Comparison of ENCODE assay signal across 25 cellular contexts in genomic region chr17:58271532-58271931, GRCh38. TPM values are rescaled to one million over a fixed set of nuclear protein-coding genes. Genes with fewer than 3 reads are reported as not detected.
"Had no signal": no experiment of that assay in that cellular context is flagged by ENCODE, and none has a peak within 500 bp of the region (broad histone marks: within the 10 kb centered on the region; RNA-seq: fewer than 3 reads in every experiment).

No MANE protein-coding gene starts in this region.

- H3K4me3 ChIP-seq: esophagus muscularis mucosa, gastrocnemius medialis, heart right ventricle, left lung, lower lobe of right lung, pancreas, prostate gland, right lobe of liver, testis, tibial nerve, upper lobe of right lung, vagina had no signal

- H3K36me3 Mint-ChIP-seq: memory B cell; naive thymus-derived CD4-positive, alpha-beta T cell; stimulated activated memory B cell treated with anti-CD40 and anti-IgM and Interleukin-4, amounts not matched to agents 10 μg/mL and 1 μg/mL and 100 μg/mL, for 72 hours had no signal

- H3K27ac ChIP-seq: epithelial cell of prostate, esophagus muscularis mucosa, gastrocnemius medialis, heart right ventricle, left lung, lower lobe of right lung, pancreas, prostate gland, right lobe of liver, testis, tibial nerve, upper lobe of right lung, vagina had no signal

- H3K4me3 Mint-ChIP-seq: effector memory CD8-positive, alpha-beta T cell; memory B cell; naive thymus-derived CD4-positive, alpha-beta T cell; stimulated activated memory B cell treated with anti-CD40 and anti-IgM and Interleukin-4, amounts not matched to agents 10 μg/mL and 1 μg/mL and 100 μg/mL, for 72 hours; stimulated activated naive CD8-positive, alpha-beta T cell treated with anti-CD3 and anti-CD28 coated beads, Interleukin-15, Interleukin-2, amounts not matched to agents 100 ng/mL and 50 ng/mL, for 24 hours had no signal

- H3K9me3 Mint-ChIP-seq: effector memory CD8-positive, alpha-beta T cell; memory B cell; stimulated activated memory B cell treated with anti-CD40 and anti-IgM and Interleukin-4, amounts not matched to agents 10 μg/mL and 1 μg/mL and 100 μg/mL, for 72 hours; stimulated activated naive CD8-positive, alpha-beta T cell treated with anti-CD3 and anti-CD28 coated beads, Interleukin-15, Interleukin-2, amounts not matched to agents 100 ng/mL and 50 ng/mL, for 24 hours had no signal

- H3K36me3 ChIP-seq: esophagus muscularis mucosa, gastrocnemius medialis, heart right ventricle, left lung, lower lobe of right lung, pancreas, prostate gland, right lobe of liver, tibial nerve, upper lobe of right lung, vagina had no signal

- H3K27me3 ChIP-seq: gastrocnemius medialis, pancreas, right lobe of liver, testis, vagina had no signal

- DNase-seq: effector memory CD8-positive, alpha-beta T cell; gastrocnemius medialis; heart right ventricle; hypothalamus; islet precursor cell; left lung; lower lobe of right lung; naive thymus-derived CD4-positive, alpha-beta T cell; right lobe of liver; stimulated activated CD4-positive, alpha-beta T cell treated with anti-CD3 and anti-CD28 coated beads, Interleukin-15, amount 100 ng/mL, for 24 hours; stimulated activated CD4-positive, alpha-beta T cell treated with anti-CD3 and anti-CD28 coated beads, Interleukin-1b, Interleukin-23, amount 100 ng/mL, for 48 hours; stimulated activated CD4-positive, alpha-beta T cell treated with anti-CD3 and anti-CD28 coated beads, Interleukin-4, amount 100 ng/mL, for 24 hours; testis; upper lobe of right lung had no signal

- ATAC-seq: effector memory CD8-positive, alpha-beta T cell; gastrocnemius medialis; heart right ventricle; left lung; lower lobe of right lung; naive thymus-derived CD4-positive, alpha-beta T cell; pancreas; right lobe of liver; stimulated activated memory B cell treated with anti-CD40 and anti-IgM and Interleukin-4, amounts not matched to agents 10 μg/mL and 1 μg/mL and 100 μg/mL, for 72 hours; upper lobe of right lung had no signal

- H3K4me1 ChIP-seq: esophagus muscularis mucosa, gastrocnemius medialis, left lung, lower lobe of right lung, pancreas, prostate gland, right lobe of liver, testis, tibial nerve, upper lobe of right lung, vagina had no signal

- H3K27ac Mint-ChIP-seq: effector memory CD8-positive, alpha-beta T cell; memory B cell; naive thymus-derived CD4-positive, alpha-beta T cell; stimulated activated memory B cell treated with anti-CD40 and anti-IgM and Interleukin-4, amounts not matched to agents 10 μg/mL and 1 μg/mL and 100 μg/mL, for 72 hours; stimulated activated naive CD8-positive, alpha-beta T cell treated with anti-CD3 and anti-CD28 coated beads, Interleukin-15, Interleukin-2, amounts not matched to agents 100 ng/mL and 50 ng/mL, for 24 hours had no signal

- H3K9me3 ChIP-seq: esophagus muscularis mucosa, gastrocnemius medialis, heart right ventricle, left lung, lower lobe of right lung, pancreas, prostate gland, right lobe of liver, testis, tibial nerve, upper lobe of right lung, vagina had no signal

RNA-seq across cellular contexts. Expression of gene MPO, which starts 9.2 kb away (rescaled TPM):
- total RNA-seq: fibroblast of villous mesenchyme, renal cortical epithelial cell, tibial nerve, vagina had no signal

RNA-seq across cellular contexts. Expression of gene LPO, which starts 33.1 kb away (rescaled TPM):
- total RNA-seq: esophagus muscularis mucosa, fibroblast of villous mesenchyme, gastrocnemius medialis, heart right ventricle, lower lobe of right lung, pancreas, prostate gland, renal cortical epithelial cell, right lobe of liver, tibial nerve, upper lobe of right lung, vagina had no signal
